In the genomic region with DNA sequence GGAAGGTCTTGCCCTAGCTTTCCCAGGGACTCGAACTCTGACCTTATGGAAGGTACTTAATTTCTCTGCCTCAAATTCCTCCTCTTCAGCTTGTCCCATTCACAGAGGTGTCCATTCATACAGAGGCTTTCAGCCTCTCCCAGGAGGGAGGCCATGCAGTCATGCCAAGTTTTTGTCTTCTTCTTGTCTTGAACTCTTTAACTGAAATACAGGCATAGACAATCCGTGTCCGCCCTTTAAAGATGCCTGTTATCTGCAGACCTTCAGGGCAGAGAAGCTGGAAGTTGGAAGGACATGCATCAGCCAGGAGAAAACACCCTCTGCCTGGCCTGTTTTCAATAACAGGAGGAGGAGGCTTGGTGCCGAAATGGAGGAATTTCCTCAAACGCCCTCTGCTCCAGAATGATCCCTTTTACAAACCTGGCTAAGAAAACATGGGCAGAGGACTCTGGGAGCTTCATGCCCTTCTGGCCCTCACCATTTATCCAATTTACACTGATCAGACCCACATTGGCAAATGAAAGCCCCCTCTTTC, we compare ENCODE assay signal across 15 cellular contexts.
A peak's percentile ranks its signal among the peaks of the same experiment; 100 is the strongest.
DNase-seq lines count a peak whose midpoint lies in the region; ATAC-seq and TF ChIP-seq lines count a peak whose summit lies in the region.
"Had no signal": no experiment of that assay in that cellular context is flagged by ENCODE, and none has a peak within 500 bp of the region (broad histone marks: within the 10 kb centered on the region; RNA-seq: fewer than 3 reads in every experiment).

No MANE protein-coding gene starts in this region.

- DNase-seq in GM13977 (ENCODE audit: low spot score), result peak; percentile 2
- DNase-seq in ecto neural progenitor cell (ENCODE audit: low spot score), result peak; percentile 20
- no peak for DNase-seq in mesendoderm
- DNase-seq in sciatic nerve (ENCODE audit: low spot score), result no peak
- no peak for DNase-seq in DMS 273 (lab: John Stamatoyannopoulos, UW; ENCODE audit: unreplicated experiment)
- no peak for DNase-seq in activated CD4-positive, alpha-beta T cell treated with anti-CD3 and anti-CD28 coated beads for 36 hours
- DNase-seq: C1 segment of cervical spinal cord; CD4-positive, CD25-positive, alpha-beta regulatory T cell; CD8-positive, alpha-beta memory T cell; COR-L47; IMR-90 had no signal

- no peak overlapping the region for H3K4me3 ChIP-seq in mesendoderm (ENCODE audit: low read length)
- H3K4me3 ChIP-seq: HAP-1, K562 had no signal

- H3K4me3 Mint-ChIP-seq in activated CD4-positive, alpha-beta T cell treated with anti-CD3 and anti-CD28 coated beads for 36 hours, result no peak overlapping the region
- H3K4me3 Mint-ChIP-seq: B cell; CD4-positive, CD25-positive, alpha-beta regulatory T cell; CD8-positive, alpha-beta memory T cell had no signal

- H3K27me3 Mint-ChIP-seq in activated CD4-positive, alpha-beta T cell treated with anti-CD3 and anti-CD28 coated beads for 36 hours, result no peaks in the 10 kb centered on the region
- H3K27me3 Mint-ChIP-seq: B cell; CD8-positive, alpha-beta memory T cell had no signal

- H3K4me1 Mint-ChIP-seq in activated CD4-positive, alpha-beta T cell treated with anti-CD3 and anti-CD28 coated beads for 36 hours, result no peaks in the 10 kb centered on the region
- H3K4me1 Mint-ChIP-seq: B cell; CD4-positive, CD25-positive, alpha-beta regulatory T cell; CD8-positive, alpha-beta memory T cell had no signal

- peak overlapping the region; percentile 58 for H3K56ac ChIP-seq in mesendoderm (ENCODE audit: low read length)

- no peak overlapping the region for H3K23ac ChIP-seq in mesendoderm (ENCODE audit: low read length)

- H3K36me3 ChIP-seq in mesendoderm (ENCODE audit: control insufficient read depth, insufficient read depth, low read length), result no peaks in the 10 kb centered on the region
- H3K36me3 ChIP-seq: HAP-1 had no signal

- H3K9ac ChIP-seq in mesendoderm (ENCODE audit: low read length), result no peak overlapping the region

- ATAC-seq in sciatic nerve (peak; percentile 14), GM19395 (IDR thresholded peaks at IDR 0.05; ENCODE audit: unreplicated experiment) (no peak)
- ATAC-seq in activated CD4-positive, alpha-beta T cell treated with anti-CD3 and anti-CD28 coated beads for 36 hours, result no peak
- ATAC-seq: K562 had no signal

- intact Hi-C loops in sciatic nerve (cut with DNase I), result no loop called here
- intact Hi-C loops in activated CD4-positive, alpha-beta T cell treated with anti-CD3 and anti-CD28 coated beads for 36 hours (cut with DNase I, micrococcal nuclease), result no loop called here

- in situ Hi-C loops in GM13977 (cut with MboI; ENCODE audit: low pct_unique_long_range_greater_than_20kb, low sequenced_read_pairs, unreplicated experiment), result no loop called here

- peak overlapping the region; percentile 60 for H4K5ac ChIP-seq in mesendoderm (ENCODE audit: low read length)

- H3K4me1 ChIP-seq in mesendoderm (ENCODE audit: control insufficient read depth, low read depth, low read length), result peaks cover 5% of the 10 kb centered on the region
- H3K4me1 ChIP-seq: HAP-1 had no signal

- no peak overlapping the region for H3K4me2 ChIP-seq in mesendoderm (ENCODE audit: low read length)

- no peak overlapping the region for H3K27ac Mint-ChIP-seq in activated CD4-positive, alpha-beta T cell treated with anti-CD3 and anti-CD28 coated beads for 36 hours
- H3K27ac Mint-ChIP-seq: B cell; CD4-positive, CD25-positive, alpha-beta regulatory T cell; CD8-positive, alpha-beta memory T cell had no signal

- POLR2A ChIA-PET in activated CD4-positive, alpha-beta T cell treated with anti-CD3 and anti-CD28 coated beads for 36 hours (lab: Charles Lee), result no interaction called here

- H3K4ac ChIP-seq in mesendoderm (ENCODE audit: low read depth, low read length), result no peak overlapping the region

- H3K27me3 ChIP-seq in mesendoderm (ENCODE audit: insufficient read depth, low read length, poor library complexity), result no peaks in the 10 kb centered on the region

- no peak overlapping the region for H3K27ac ChIP-seq in mesendoderm (ENCODE audit: low read depth, low read length)

- no peak overlapping the region for H2BK120ac ChIP-seq in mesendoderm (ENCODE audit: low read depth, low read length)

- no peaks in the 10 kb centered on the region for H3K79me1 ChIP-seq in mesendoderm (ENCODE audit: low read length)

- no peak for TF ChIP-seq CTCF in GM13977 (IDR thresholded peaks at IDR 0.05; ENCODE audit: extremely low read depth, insufficient read depth, missing control alignments)

- no CpG with 5 or more reads among the region's 5 CpGs for WGBS in mesendoderm (ENCODE audit: extremely low coverage, insufficient coverage, low lambda C conversion rate)

- no peak overlapping the region for H3K18ac ChIP-seq in mesendoderm (ENCODE audit: low read length)

- no peak overlapping the region for H2AK5ac ChIP-seq in mesendoderm (ENCODE audit: low read length)

- H2BK15ac ChIP-seq in mesendoderm (replicated peaks; ENCODE audit: low read depth), result no peak overlapping the region

- H2BK5ac ChIP-seq in mesendoderm (ENCODE audit: low read length), result no peak overlapping the region

- H4K8ac ChIP-seq in mesendoderm (ENCODE audit: low read depth, low read length), result no peak overlapping the region

- no peaks in the 10 kb centered on the region for H3K9me3 Mint-ChIP-seq in activated CD4-positive, alpha-beta T cell treated with anti-CD3 and anti-CD28 coated beads for 36 hours (ENCODE audit: low read depth)
- H3K9me3 Mint-ChIP-seq: CD4-positive, CD25-positive, alpha-beta regulatory T cell had no signal

- no peaks in the 10 kb centered on the region for H3K36me3 Mint-ChIP-seq in activated CD4-positive, alpha-beta T cell treated with anti-CD3 and anti-CD28 coated beads for 36 hours (ENCODE audit: low read depth)
- H3K36me3 Mint-ChIP-seq: CD4-positive, CD25-positive, alpha-beta regulatory T cell; CD8-positive, alpha-beta memory T cell had no signal

- CTCF ChIA-PET in activated CD4-positive, alpha-beta T cell treated with anti-CD3 and anti-CD28 coated beads for 36 hours (lab: Charles Lee), result no interaction called here

- H3K79me2 ChIP-seq in mesendoderm (ENCODE audit: control insufficient read depth, insufficient read depth, low read length), result no peaks in the 10 kb centered on the region

Comparison
In these comparisons a context has a peak if more than half of its experiments do, and no peak if none do; other contexts are left out.
1. DNase-seq: peak in GM13977 (single experiment) and ecto neural progenitor cell (single experiment); none in mesendoderm (single experiment), sciatic nerve (single experiment), DMS 273 (single experiment) and activated CD4-positive, alpha-beta T cell treated with anti-CD3 and anti-CD28 coated beads for 36 hours (single experiment).